In the genomic region with DNA sequence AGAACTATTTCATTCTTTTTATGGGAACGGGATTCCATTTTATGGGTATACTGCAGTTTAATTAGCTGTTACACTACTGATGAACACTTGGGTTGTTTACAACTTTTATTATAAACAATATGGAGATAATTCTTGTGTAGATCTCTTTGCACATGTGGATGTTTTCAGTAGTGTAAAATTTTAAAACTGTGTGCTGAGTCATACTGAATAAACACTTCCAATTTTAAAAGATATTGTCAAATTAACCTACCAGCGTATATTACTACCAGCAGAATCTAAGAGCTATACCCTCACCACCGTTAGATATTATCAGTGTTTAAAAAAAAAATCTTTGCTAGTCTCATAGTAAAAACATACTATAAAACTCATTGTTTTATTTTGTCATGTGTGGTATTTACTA, we compare ENCODE assay signal across 23 cellular contexts.
A peak's percentile ranks its signal among the peaks of the same experiment; 100 is the strongest.
DNase-seq lines count a peak whose midpoint lies in the region; ATAC-seq, FAIRE-seq and TF ChIP-seq lines count a peak whose summit lies in the region.
"Had no signal": no experiment of that assay in that cellular context is flagged by ENCODE, and none has a peak within 500 bp of the region (broad histone marks: within the 10 kb centered on the region; RNA-seq: fewer than 3 reads in every experiment).

No MANE protein-coding gene starts in this region.

- TF ChIP-seq CTCF in HepG2 (CRISPR knock-in tag; IDR thresholded peaks at IDR 0.05), result no peak
- no peak for TF ChIP-seq CTCF in right lobe of liver (IDR thresholded peaks at IDR 0.05)
- TF ChIP-seq CTCF in K562 (IDR thresholded peaks at IDR 0.05 in 2 of 3, conservative IDR thresholded peaks at IDR 0.05 in 1 of 3; ENCODE audit: insufficient read depth in 2 of 3, low read depth in 1 of 3, low read length in 3 of 3), result no peak

- POLR2A ChIA-PET in HepG2 (lab: Yijun Ruan, JAX) (no interaction called here), K562 (lab: Yijun Ruan, JAX) (interaction anchor here (0.7 to 1.0 kb wide), 2 partner anchors 10 to 14 kb away, joined by 3 to 4 read pairs; no protein-coding TSS in a partner anchor)

- BruUV-seq in HepG2 (replicated peaks; lab: Mats Ljungman, UMichigan) (no TSS peak), K562 (replicated peaks; lab: Mats Ljungman, UMichigan) (no TSS peak)

- ATAC-seq in HepG2 (no peak), right lobe of liver (no peak), K562 (no peak), GM18511 (IDR thresholded peaks at IDR 0.05; ENCODE audit: unreplicated experiment) (no peak)
- ATAC-seq: A549 had no signal

- H3K79me2 ChIP-seq in HepG2 (ENCODE audit: insufficient read depth, low read length) (no peaks in the 10 kb centered on the region), K562 (ENCODE audit: control insufficient read depth, insufficient read depth, low read length) (no peaks in the 10 kb centered on the region)

- FAIRE-seq in HepG2 (lab: Jason Lieb, UNC), result no peak
- no peak for FAIRE-seq in K562 (lab: Jason Lieb, UNC)
- FAIRE-seq: A549, GM12891, GM18507, H54 had no signal

- H3K4me1 ChIP-seq in HepG2 (ENCODE audit: insufficient read depth, low read length) (peaks cover 22% of the 10 kb centered on the region), right lobe of liver (peaks cover 0 to 8% (median 0%) of the 10 kb centered on the region in 4 donors), K562 (replicated peaks in 1 of 2; ENCODE audit: control insufficient read depth in 2 of 2, insufficient read depth in 2 of 2, low read length in 2 of 2) (no peaks in the 10 kb centered on the region)
- H3K4me1 ChIP-seq: BE2C, HAP-1 had no signal

- H3K4me2 ChIP-seq in HepG2 (ENCODE audit: low read depth, low read length) (no peak overlapping the region), K562 (ENCODE audit: insufficient read depth, low read length) (no peak overlapping the region)
- H3K4me2 ChIP-seq: A549; BLaER1 treated with 17β-estradiol and CSF1 and Interleukin-3, amounts not matched to agents 10 nM and 100 nM had no signal

- peaks cover 0 to 4% of the 10 kb centered on the region in 2 experiments; a peak in 1 of 5 replicates for H3K36me3 ChIP-seq in HepG2 (replicated peaks in 1 of 2; ENCODE audit: control insufficient read depth in 1 of 2, insufficient read depth in 2 of 2, low read length in 2 of 2)
- no peaks in the 10 kb centered on the region for H3K36me3 ChIP-seq in right lobe of liver
- no peaks in the 10 kb centered on the region for H3K36me3 ChIP-seq in K562 (ENCODE audit: control insufficient read depth, insufficient read depth, low read length)
- H3K36me3 ChIP-seq: BE2C, HAP-1 had no signal

- H3K9me3 ChIP-seq in HepG2 (ENCODE audit: low read length) (no peaks in the 10 kb centered on the region), right lobe of liver (no peaks in the 10 kb centered on the region), K562 (replicated peaks; ENCODE audit: control insufficient read depth, insufficient read depth, low read depth, low read length) (no peaks in the 10 kb centered on the region)
- H3K9me3 ChIP-seq: A549, BE2C, HAP-1 had no signal

- TF ChIP-seq POLR2A in HepG2 (IDR thresholded peaks at IDR 0.05; ENCODE audit: insufficient read depth in 1 of 2, low read depth in 2 of 2, low read length in 2 of 2) (no peak), right lobe of liver (IDR thresholded peaks at IDR 0.05) (no peak), K562 (conservative IDR thresholded peaks at IDR 0.05) (no peak)

- H3K27me3 ChIP-seq in HepG2 (ENCODE audit: control insufficient read depth in 1 of 2, insufficient read depth in 2 of 2, low read length in 2 of 2) (no peaks in the 10 kb centered on the region), right lobe of liver (no peaks in the 10 kb centered on the region), K562 (ENCODE audit: control insufficient read depth in 2 of 2, insufficient read depth in 2 of 2, low read length in 2 of 2) (no peaks in the 10 kb centered on the region)
- H3K27me3 ChIP-seq: BE2C had no signal

- TF ChIP-seq RAD21 in HepG2 (CRISPR knock-in tag; IDR thresholded peaks at IDR 0.05) (no peak), K562 (CRISPR knock-in tag; conservative IDR thresholded peaks at IDR 0.05 in 1 of 2, IDR thresholded peaks at IDR 0.05 in 1 of 2) (no peak)

- H3K27ac ChIP-seq in HepG2 (ENCODE audit: extremely low read length, insufficient read depth, low read length) (no peak overlapping the region), right lobe of liver (no peak overlapping the region), K562 (ENCODE audit: extremely low read depth, low read depth, low read length) (no peak overlapping the region)
- H3K27ac ChIP-seq: 22Rv1; A549; BLaER1 treated with 17β-estradiol and CSF1 and Interleukin-3, amounts not matched to agents 10 nM and 100 nM had no signal

- H2AFZ ChIP-seq in HepG2 (ENCODE audit: low read length), result no peak overlapping the region
- H2AFZ ChIP-seq in K562 (ENCODE audit: low read depth, low read length), result no peak overlapping the region

- no peaks in the 10 kb centered on the region for H3K9me1 ChIP-seq in K562 (ENCODE audit: control insufficient read depth, insufficient read depth, low read length)

- WGBS in HepG2 (ENCODE audit: low lambda C conversion rate), result 97% methylated on average over 3 of the region's 3 CpGs
- 79% methylated on average over 3 of the region's 3 CpGs for WGBS in right lobe of liver (ENCODE audit: insufficient coverage, low coverage, low lambda C conversion rate, missing lambda C conversion rate)
- 58% methylated on average over 3 of the region's 3 CpGs for WGBS in K562 (ENCODE audit: insufficient coverage, low coverage, missing lambda C conversion rate)

- CTCF ChIA-PET in HepG2 (lab: Yijun Ruan, JAX; ENCODE audit: low intra/inter-chr PET ratio, low total read pairs) (no interaction called here), K562 (lab: Yijun Ruan, JAX; ENCODE audit: low intra/inter-chr PET ratio) (no interaction called here)

- no peak overlapping the region for H3K4me3 ChIP-seq in HepG2 (replicated peaks in 1 of 3; ENCODE audit: insufficient read depth in 1 of 3, low read depth in 2 of 3, low read length in 3 of 3)
- no peak overlapping the region for H3K4me3 ChIP-seq in right lobe of liver
- H3K4me3 ChIP-seq in K562, result no peak overlapping the region
- H3K4me3 ChIP-seq: A549; BLaER1 treated with 17β-estradiol and CSF1 and Interleukin-3, amounts not matched to agents 10 nM and 100 nM; HAP-1 had no signal

- DNase-seq in HepG2 (ENCODE audit: low spot score), result no peak
- no peak for DNase-seq in right lobe of liver
- no peak for DNase-seq in K562 (ENCODE audit: extremely low read depth in 1 of 4, low spot score in 3 of 4)
- peak; percentile 9 for DNase-seq in iris pigment epithelial cell (ENCODE audit: low read depth)
- DNase-seq in stimulated activated naive CD4-positive, alpha-beta T cell treated with Interleukin-2 at 50 U/mL for 16 hours (lab: John Stamatoyannopoulos, UW), result no peak
- DNase-seq: ACHN; AML-193; BE2C; Calu3; CD4-positive, alpha-beta memory T cell; COR-L47; DMS53; DMS79 treated with DMSO at 0.1 percent for 48 hours; GF-D8; GOT3 had no signal

- in situ Hi-C loops in HepG2 (cut with HindIII; ENCODE audit: extremely low pct_ligation_motif_present, low pct_unique_long_range_greater_than_20kb) (no loop called here), K562 (cut with MboI) (no loop called here)

- H4K20me1 ChIP-seq in HepG2 (ENCODE audit: insufficient read depth, low read length), result no peaks in the 10 kb centered on the region
- no peaks in the 10 kb centered on the region for H4K20me1 ChIP-seq in K562 (replicated peaks; ENCODE audit: control insufficient read depth, insufficient read depth, low read length)

- intact Hi-C loops in HepG2 (cut with micrococcal nuclease; ENCODE audit: unreplicated experiment) (no loop called here), right lobe of liver (cut with DNase I) (no loop called here), K562 (cut with micrococcal nuclease) (no loop called here)

- no peak overlapping the region for H3K9ac ChIP-seq in HepG2 (ENCODE audit: insufficient read depth, low read depth, low read length)
- H3K9ac ChIP-seq in K562 (ENCODE audit: insufficient read depth in 1 of 2, low read depth in 2 of 2, low read length in 2 of 2), result no peak overlapping the region
- H3K9ac ChIP-seq: BLaER1 treated with 17β-estradiol and CSF1 and Interleukin-3, amounts not matched to agents 10 nM and 100 nM had no signal

- TF ChIP-seq EP300 in HepG2 (IDR thresholded peaks at IDR 0.05; ENCODE audit: low read depth in 2 of 2, low read length in 2 of 2) (no peak), HepG2 (CRISPR knock-in tag; IDR thresholded peaks at IDR 0.05; ENCODE audit: borderline replicate concordance) (no peak), K562 (IDR thresholded peaks at IDR 0.05; ENCODE audit: low read length) (no peak)

TF ChIP-seq in K562, 482 proteins besides CTCF, POLR2A, EP300 and RAD21:
- peak; percentile 21; the same call in 1 of the 2 replicates for TF ChIP-seq MAFK (IDR thresholded peaks at IDR 0.05; ENCODE audit: low read length)
- peak; percentile 24; the same call in 1 of the 2 replicates for TF ChIP-seq C11orf30 (IDR thresholded peaks at IDR 0.05; ENCODE audit: low read depth)
- TF ChIP-seq, protein P1, sequence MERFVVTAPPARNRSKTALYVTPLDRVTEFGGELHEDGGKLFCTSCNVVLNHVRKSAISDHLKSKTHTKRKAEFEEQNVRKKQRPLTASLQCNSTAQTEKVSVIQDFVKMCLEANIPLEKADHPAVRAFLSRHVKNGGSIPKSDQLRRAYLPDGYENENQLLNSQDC (CRISPR knock-in tag; IDR thresholded peaks at IDR 0.05), result no peak
- TF ChIP-seq RNF2 (IDR thresholded peaks at IDR 0.05), result no peak
- 0 out of 2 replicates have a peak, but pooled peaks have one; percentile 4 for TF ChIP-seq MAFF (IDR thresholded peaks at IDR 0.05; ENCODE audit: low read length)
- TF ChIP-seq NFE2 (IDR thresholded peaks at IDR 0.05; ENCODE audit: low read depth), result peak; percentile 24; the same call in 1 of the 2 replicates
- TF ChIP-seq, protein P2, sequence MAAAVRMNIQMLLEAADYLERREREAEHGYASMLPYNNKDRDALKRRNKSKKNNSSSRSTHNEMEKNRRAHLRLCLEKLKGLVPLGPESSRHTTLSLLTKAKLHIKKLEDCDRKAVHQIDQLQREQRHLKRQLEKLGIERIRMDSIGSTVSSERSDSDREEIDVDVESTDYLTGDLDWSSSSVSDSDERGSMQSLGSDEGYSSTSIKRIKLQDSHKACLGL (CRISPR knock-in tag; IDR thresholded peaks at IDR 0.05; ENCODE audit: borderline replicate concordance, poor library complexity, severe bottlenecking), result no peak
TF ChIP-seq in K562: peak in this region for 4.

Comparison
In these comparisons a context has a peak if more than half of its experiments do, and no peak if none do; other contexts are left out.
1. Of the 241 proteins assayed by ChIP-seq in both HepG2 and K562: peak only in HepG2: none; only in K562: MAFF, MAFK and NFE2; in both: none; in neither: 238.